ENCODE assay signal across 8 cellular contexts in the genomic region with DNA sequence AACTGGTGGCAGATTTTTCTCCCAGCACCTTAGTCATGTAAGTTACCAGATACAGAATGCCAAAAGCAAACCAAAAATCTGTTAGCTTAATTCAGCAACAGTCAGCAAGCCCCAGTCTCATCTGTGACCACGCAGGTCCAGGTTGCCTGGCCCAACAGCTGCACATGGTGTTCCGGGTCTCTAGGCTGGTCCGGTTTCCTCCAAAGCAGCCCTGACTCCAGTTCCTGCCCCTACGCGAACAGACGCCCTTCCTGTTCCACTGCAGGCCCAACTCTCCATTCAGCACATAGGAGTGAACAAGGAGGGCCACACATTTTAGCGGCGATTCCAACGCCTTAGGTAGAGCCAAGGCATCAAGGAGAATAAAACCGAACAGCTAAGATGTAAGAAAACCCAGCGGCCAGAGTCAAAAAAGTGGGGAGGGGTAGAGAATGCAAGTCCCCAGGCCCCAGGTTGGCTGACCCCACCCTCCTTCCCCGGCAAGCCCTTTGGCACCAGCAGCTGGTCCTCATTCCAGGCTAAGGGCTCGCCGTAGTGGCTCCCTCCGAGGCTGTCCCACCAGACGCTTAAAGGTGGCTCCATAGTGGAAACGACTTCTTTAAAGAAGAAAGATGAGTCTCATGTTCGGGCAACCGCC. TPM values are rescaled to one million over a fixed set of nuclear protein-coding genes. Genes with fewer than 3 reads are reported as not detected.
DNase-seq lines count a peak whose midpoint lies in the region; ATAC-seq and TF ChIP-seq lines count a peak whose summit lies in the region.

No MANE protein-coding gene starts in this region.

- H3K4me1 ChIP-seq in DND-41 (ENCODE audit: insufficient read depth, low read length) (peaks cover 36% of the 10 kb centered on the region), Panc1 (ENCODE audit: control insufficient read depth, insufficient read depth, low read length) (peaks cover 29% of the 10 kb centered on the region)

- in situ Hi-C loops in Panc1 (cut with HindIII; ENCODE audit: low pct_unique_long_range_greater_than_20kb, low sequenced_read_pairs), result no loop called here

- POLR2A ChIA-PET in Panc1 (lab: Charles Lee), result no interaction called here

- CTCF ChIA-PET in Panc1 (lab: Charles Lee), result no interaction called here

- H3K27ac Mint-ChIP-seq in osteocyte (ENCODE audit: unreplicated experiment), result peak overlapping the region; percentile 72

- no peak overlapping the region for H2AFZ ChIP-seq in DND-41 (ENCODE audit: low read depth, low read length)

- 0 out of 2 replicates have a peak overlapping the region, but pooled peaks have one; percentile 22 for H3K27ac ChIP-seq in DND-41 (ENCODE audit: low read length)
- H3K27ac ChIP-seq in Panc1 (ENCODE audit: low read length), result peak overlapping the region; percentile 68

- H3K27me3 ChIP-seq in DND-41 (ENCODE audit: insufficient read depth, low read length, poor library complexity), result no peaks in the 10 kb centered on the region
- H3K27me3 ChIP-seq in Panc1 (ENCODE audit: control insufficient read depth, insufficient read depth, low read length), result no peaks in the 10 kb centered on the region

- TF ChIP-seq CTCF in DND-41 (IDR thresholded peaks at IDR 0.05; ENCODE audit: borderline replicate concordance, extremely low read depth, low read length, poor library complexity, severe bottlenecking) (no peak), Panc1 (IDR thresholded peaks at IDR 0.05) (no peak), epithelial cell of esophagus (IDR thresholded peaks at IDR 0.05; ENCODE audit: insufficient read depth, low read depth, low read length, missing control alignments) (no peak), osteocyte (IDR thresholded peaks at IDR 0.05) (no peak)

- peak overlapping the region; percentile 88 for H3K9ac ChIP-seq in DND-41 (ENCODE audit: low read depth, low read length)

- BruUV-seq in Panc1 (replicated peaks; lab: Mats Ljungman, UMichigan), result TSS peak; percentile 75

- peak overlapping the region; percentile 86 for H3K4me3 Mint-ChIP-seq in osteocyte (ENCODE audit: unreplicated experiment)

- H3K9me3 Mint-ChIP-seq in osteocyte (ENCODE audit: unreplicated experiment), result no peaks in the 10 kb centered on the region

- peaks cover 9% of the 10 kb centered on the region for H3K36me3 Mint-ChIP-seq in osteocyte (ENCODE audit: unreplicated experiment)

- peak overlapping the region; percentile 87 to 94; a peak in 3 of 4 replicates for H3K4me3 ChIP-seq in DND-41 (ENCODE audit: low read depth in 1 of 2, low read length in 2 of 2)
- H3K4me3 ChIP-seq in Panc1 (ENCODE audit: low read depth in 2 of 2, low read length in 2 of 2), result peak overlapping the region; percentile 79 to 83
- H3K4me3 ChIP-seq in epithelial cell of esophagus (ENCODE audit: low read length), result peak overlapping the region; percentile 88

- no peaks in the 10 kb centered on the region for H3K27me3 Mint-ChIP-seq in osteocyte (ENCODE audit: unreplicated experiment)

- peak overlapping the region; percentile 97 for H3K4me2 ChIP-seq in DND-41 (ENCODE audit: insufficient read depth, low read length)

- intact Hi-C loops in Panc1 (cut with micrococcal nuclease; ENCODE audit: unreplicated experiment), result no loop called here

- peaks cover 24% of the 10 kb centered on the region; the same call in 1 of the 2 replicates for H3K36me3 ChIP-seq in DND-41 (ENCODE audit: insufficient read depth, low read length)
- no peaks in the 10 kb centered on the region for H3K36me3 ChIP-seq in Panc1 (ENCODE audit: control insufficient read depth, insufficient read depth, low read length)

- no peaks in the 10 kb centered on the region for H3K9me3 ChIP-seq in DND-41 (ENCODE audit: insufficient read depth, low read length, severe bottlenecking)
- no peaks in the 10 kb centered on the region for H3K9me3 ChIP-seq in Panc1 (ENCODE audit: control insufficient read depth, insufficient read depth, low read depth, low read length)

- H3K4me1 Mint-ChIP-seq in osteocyte (ENCODE audit: unreplicated experiment), result peaks cover 37% of the 10 kb centered on the region

- DNase-seq in DND-41, result no peak
- DNase-seq in Panc1 (ENCODE audit: low read depth, low spot score), result no peak
- DNase-seq in epithelial cell of esophagus (ENCODE audit: low read depth), result no peak
- no peak for DNase-seq in osteocyte (ENCODE audit: extremely low spot score, unreplicated experiment)
- DNase-seq in amygdala (lab: John Stamatoyannopoulos, UW), result no peak
- no peak for DNase-seq in cortex of kidney (lab: John Stamatoyannopoulos, UW)
- no peak for DNase-seq in SHP77 (lab: John Stamatoyannopoulos, UW)

- no peak for ATAC-seq in DND-41 (ENCODE audit: insufficient read depth, low read depth)
- no peak; the same call in 1 of the 2 replicates for ATAC-seq in Panc1
- ATAC-seq in HG02870 (IDR thresholded peaks at IDR 0.05; ENCODE audit: unreplicated experiment), result no peak

- peaks cover 53% of the 10 kb centered on the region for H3K79me2 ChIP-seq in DND-41 (ENCODE audit: insufficient read depth, low read length)

- peaks cover 39% of the 10 kb centered on the region for H4K20me1 ChIP-seq in DND-41 (ENCODE audit: insufficient read depth, low read length)

RNA-seq across cellular contexts. Expression of gene STK25, which starts 1.5 kb away (rescaled TPM):
- 195 TPM for total RNA-seq in Panc1 (2021; ENCODE audit: unreplicated experiment)
- 232 TPM for polyA plus RNA-seq in Panc1 (2012; ENCODE audit: insufficient read length)
- 197 and 206 TPM in 2 replicates for total RNA-seq in osteocyte

RNA-seq across cellular contexts. Expression of gene BOK, which starts 51.6 kb away (rescaled TPM):
- 39.1 TPM for total RNA-seq in Panc1 (2021; ENCODE audit: unreplicated experiment)
- 77.4 TPM for polyA plus RNA-seq in Panc1 (2012; ENCODE audit: insufficient read length)
- total RNA-seq in osteocyte, result 45.0 and 47.5 TPM in 2 replicates
